In the genomic region with DNA sequence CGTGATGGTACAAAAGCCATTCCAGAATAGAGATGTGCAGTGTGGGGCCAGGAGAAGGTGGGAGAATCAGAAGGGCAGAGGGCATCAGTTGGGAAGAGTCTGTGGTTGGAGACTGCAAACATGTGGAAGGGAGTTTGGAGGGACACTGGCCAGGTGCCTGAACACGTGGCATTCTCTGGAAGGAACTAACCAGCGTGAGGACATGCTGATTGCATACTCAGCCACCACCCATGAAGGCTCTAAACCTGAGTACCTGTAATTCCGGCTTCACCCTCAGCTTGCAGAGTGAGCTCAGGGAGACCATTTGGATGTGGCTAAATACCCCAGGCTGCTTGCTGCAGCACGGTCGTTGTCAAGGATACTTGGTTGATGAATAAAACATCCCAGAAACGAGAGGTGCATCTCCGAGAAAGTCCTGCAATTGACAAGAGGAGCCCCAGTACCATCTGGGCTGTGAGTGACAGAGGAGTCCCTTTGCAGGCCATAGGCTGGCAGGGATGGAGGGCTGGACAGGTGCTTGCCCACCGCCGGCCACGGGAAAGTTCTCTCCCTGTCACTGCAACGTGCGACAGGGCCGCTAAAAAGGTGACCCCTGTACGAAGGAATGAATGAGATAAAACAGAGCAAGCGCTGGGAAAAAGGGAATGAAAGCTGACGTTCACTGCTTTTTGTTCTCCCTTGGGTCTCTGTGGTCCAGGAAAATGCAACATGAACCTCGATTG, we compare ENCODE assay signal across 1 cellular context.
TF ChIP-seq lines count a peak whose summit lies in the region.

No MANE protein-coding gene starts in this region.

TF ChIP-seq in GM12878, 131 proteins besides CTCF, POLR2A, EP300 and RAD21:
- TF ChIP-seq, protein P1, sequence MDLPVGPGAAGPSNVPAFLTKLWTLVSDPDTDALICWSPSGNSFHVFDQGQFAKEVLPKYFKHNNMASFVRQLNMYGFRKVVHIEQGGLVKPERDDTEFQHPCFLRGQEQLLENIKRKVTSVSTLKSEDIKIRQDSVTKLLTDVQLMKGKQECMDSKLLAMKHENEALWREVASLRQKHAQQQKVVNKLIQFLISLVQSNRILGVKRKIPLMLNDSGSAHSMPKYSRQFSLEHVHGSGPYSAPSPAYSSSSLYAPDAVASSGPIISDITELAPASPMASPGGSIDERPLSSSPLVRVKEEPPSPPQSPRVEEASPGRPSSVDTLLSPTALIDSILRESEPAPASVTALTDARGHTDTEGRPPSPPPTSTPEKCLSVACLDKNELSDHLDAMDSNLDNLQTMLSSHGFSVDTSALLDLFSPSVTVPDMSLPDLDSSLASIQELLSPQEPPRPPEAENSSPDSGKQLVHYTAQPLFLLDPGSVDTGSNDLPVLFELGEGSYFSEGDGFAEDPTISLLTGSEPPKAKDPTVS (IDR thresholded peaks at IDR 0.05; ENCODE audit: low read depth, low read length), result no peak
- peak; percentile 50; the same call in 1 of the 2 replicates for TF ChIP-seq MXI1 (IDR thresholded peaks at IDR 0.05; ENCODE audit: low read depth, low read length)
